In the genomic region with DNA sequence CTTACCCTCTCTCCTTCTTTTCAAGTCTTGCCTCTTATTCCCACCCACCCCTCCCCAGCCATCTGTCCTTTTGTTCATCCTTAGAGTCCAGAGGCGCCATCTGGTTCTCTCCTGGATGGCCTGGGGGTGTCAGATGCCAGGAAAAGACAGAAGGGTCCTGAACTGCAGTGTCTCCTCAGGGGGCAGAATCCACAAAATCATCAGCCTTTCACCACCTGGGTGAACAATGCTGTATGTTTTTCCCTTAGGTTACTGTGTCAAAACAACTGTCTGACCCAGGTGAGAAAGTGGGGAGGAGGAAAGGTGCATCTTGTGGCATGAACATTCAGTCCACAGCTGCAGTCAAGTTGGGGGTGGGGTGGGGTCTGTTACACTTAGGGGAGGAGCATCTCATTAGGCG, we compare ENCODE assay signal across 1 cellular context.
TF ChIP-seq lines count a peak whose summit lies in the region.

No MANE protein-coding gene starts in this region.

TF ChIP-seq in IMR-90, 13 proteins besides CTCF, POLR2A, EP300 and RAD21:
- TF ChIP-seq, protein P1, sequence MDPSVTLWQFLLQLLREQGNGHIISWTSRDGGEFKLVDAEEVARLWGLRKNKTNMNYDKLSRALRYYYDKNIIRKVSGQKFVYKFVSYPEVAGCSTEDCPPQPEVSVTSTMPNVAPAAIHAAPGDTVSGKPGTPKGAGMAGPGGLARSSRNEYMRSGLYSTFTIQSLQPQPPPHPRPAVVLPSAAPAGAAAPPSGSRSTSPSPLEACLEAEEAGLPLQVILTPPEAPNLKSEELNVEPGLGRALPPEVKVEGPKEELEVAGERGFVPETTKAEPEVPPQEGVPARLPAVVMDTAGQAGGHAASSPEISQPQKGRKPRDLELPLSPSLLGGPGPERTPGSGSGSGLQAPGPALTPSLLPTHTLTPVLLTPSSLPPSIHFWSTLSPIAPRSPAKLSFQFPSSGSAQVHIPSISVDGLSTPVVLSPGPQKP (IDR thresholded peaks at IDR 0.05; ENCODE audit: borderline replicate concordance, low read depth, low read length) = no peak
- TF ChIP-seq BHLHE40 (IDR thresholded peaks at IDR 0.05; ENCODE audit: low read depth, low read length) (no peak), NFE2L2 (IDR thresholded peaks at IDR 0.05; ENCODE audit: low read depth, low read length) (no peak), MAZ (IDR thresholded peaks at IDR 0.05; ENCODE audit: borderline replicate concordance, low read depth, low read length) (no peak), FOS (IDR thresholded peaks at IDR 0.05; ENCODE audit: low read depth, low read length) (no peak)
